Comparison of ENCODE assay signal across 11 cellular contexts in genomic region chr19:5228932-5229777, GRCh38.
DNase-seq lines count a peak whose midpoint lies in the region; ATAC-seq, FAIRE-seq and TF ChIP-seq lines count a peak whose summit lies in the region.
"Had no signal": no experiment of that assay in that cellular context is flagged by ENCODE, and none has a peak within 500 bp of the region (broad histone marks: within the 10 kb centered on the region; RNA-seq: fewer than 3 reads in every experiment).

No MANE protein-coding gene starts in this region.

- no peaks in the 10 kb centered on the region for H3K36me3 Mint-ChIP-seq in activated CD8-positive, alpha-beta T cell treated with anti-CD3 and anti-CD28 coated beads for 36 hours (ENCODE audit: low read depth)
- H3K36me3 Mint-ChIP-seq in activated CD8-positive, alpha-beta T cell treated with anti-CD3 and anti-CD28 coated beads, Interleukin-2, amount 10 ng/mL, durations not matched to agents 7 days and 5 days (ENCODE audit: low read depth), result no peaks in the 10 kb centered on the region
- H3K36me3 Mint-ChIP-seq in T-helper 17 cell (ENCODE audit: low read depth) (no peaks in the 10 kb centered on the region), endothelial cell (ENCODE audit: low read depth, unreplicated experiment) (peaks cover 9% of the 10 kb centered on the region)

- H3K4me1 ChIP-seq in stomach, result peaks cover 0 to 10% (median 7%) of the 10 kb centered on the region in 4 donors
- H3K4me1 ChIP-seq: SJSA1 had no signal

- H3K4me3 Mint-ChIP-seq in activated CD8-positive, alpha-beta T cell treated with anti-CD3 and anti-CD28 coated beads for 36 hours, result peak overlapping the region; percentile 44
- no peak overlapping the region for H3K4me3 Mint-ChIP-seq in activated CD8-positive, alpha-beta T cell treated with anti-CD3 and anti-CD28 coated beads, Interleukin-2, amount 10 ng/mL, durations not matched to agents 7 days and 5 days
- H3K4me3 Mint-ChIP-seq in T-helper 17 cell (peak overlapping the region; percentile 77), endothelial cell (ENCODE audit: unreplicated experiment) (no peak overlapping the region)

- TF ChIP-seq CTCF in activated CD8-positive, alpha-beta T cell treated with anti-CD3 and anti-CD28 coated beads for 36 hours (IDR thresholded peaks at IDR 0.05), result no peak
- TF ChIP-seq CTCF in stomach (IDR thresholded peaks at IDR 0.05) (no peak), endothelial cell (IDR thresholded peaks at IDR 0.05; ENCODE audit: unreplicated experiment) (no peak)

- FAIRE-seq in urothelium cell line (lab: Jason Lieb, UNC), result no peak

- H3K9me3 Mint-ChIP-seq in activated CD8-positive, alpha-beta T cell treated with anti-CD3 and anti-CD28 coated beads for 36 hours, result no peaks in the 10 kb centered on the region
- H3K9me3 Mint-ChIP-seq in activated CD8-positive, alpha-beta T cell treated with anti-CD3 and anti-CD28 coated beads, Interleukin-2, amount 10 ng/mL, durations not matched to agents 7 days and 5 days (ENCODE audit: insufficient read depth), result no peaks in the 10 kb centered on the region
- no peaks in the 10 kb centered on the region for H3K9me3 Mint-ChIP-seq in endothelial cell (ENCODE audit: unreplicated experiment)

- no peak overlapping the region for H3K27ac Mint-ChIP-seq in activated CD8-positive, alpha-beta T cell treated with anti-CD3 and anti-CD28 coated beads for 36 hours
- H3K27ac Mint-ChIP-seq in activated CD8-positive, alpha-beta T cell treated with anti-CD3 and anti-CD28 coated beads, Interleukin-2, amount 10 ng/mL, durations not matched to agents 7 days and 5 days, result no peak overlapping the region
- no peak overlapping the region for H3K27ac Mint-ChIP-seq in T-helper 17 cell
- no peak overlapping the region for H3K27ac Mint-ChIP-seq in endothelial cell (ENCODE audit: unreplicated experiment)

- peak; percentile 37 for ATAC-seq in activated CD8-positive, alpha-beta T cell treated with anti-CD3 and anti-CD28 coated beads for 36 hours
- ATAC-seq in activated CD8-positive, alpha-beta T cell treated with anti-CD3 and anti-CD28 coated beads, Interleukin-2, amount 10 ng/mL, durations not matched to agents 7 days and 5 days, result no peak
- no peak for ATAC-seq in T-helper 17 cell
- peak; percentile 67 for ATAC-seq in left ventricle myocardium superior
- ATAC-seq in GM18520 (IDR thresholded peaks at IDR 0.05; ENCODE audit: unreplicated experiment), result no peak

- peaks cover 17% of the 10 kb centered on the region for H3K27me3 Mint-ChIP-seq in activated CD8-positive, alpha-beta T cell treated with anti-CD3 and anti-CD28 coated beads for 36 hours
- H3K27me3 Mint-ChIP-seq in activated CD8-positive, alpha-beta T cell treated with anti-CD3 and anti-CD28 coated beads, Interleukin-2, amount 10 ng/mL, durations not matched to agents 7 days and 5 days (ENCODE audit: low read depth), result peaks cover 17% of the 10 kb centered on the region
- H3K27me3 Mint-ChIP-seq in T-helper 17 cell (peaks cover 18% of the 10 kb centered on the region), endothelial cell (ENCODE audit: unreplicated experiment) (peaks cover 7% of the 10 kb centered on the region)

- POLR2A ChIA-PET in activated CD8-positive, alpha-beta T cell treated with anti-CD3 and anti-CD28 coated beads for 36 hours (lab: Charles Lee), result no interaction called here
- POLR2A ChIA-PET in activated CD8-positive, alpha-beta T cell treated with anti-CD3 and anti-CD28 coated beads, Interleukin-2, amount 10 ng/mL, durations not matched to agents 7 days and 5 days (lab: Charles Lee), result no interaction called here

- no peak for TF ChIP-seq POLR2A in stomach (IDR thresholded peaks at IDR 0.05)

- TF ChIP-seq EP300 in stomach (IDR thresholded peaks at IDR 0.05), result no peak

- intact Hi-C loops in activated CD8-positive, alpha-beta T cell treated with anti-CD3 and anti-CD28 coated beads for 36 hours (cut with micrococcal nuclease), result no loop called here
- intact Hi-C loops in left ventricle myocardium superior (cut with micrococcal nuclease) (no loop called here), stomach (cut with DNase I; ENCODE audit: low total_unique reads) (no loop called here)

- H3K27me3 ChIP-seq in stomach, result peaks cover 0 to 5% (median 0%) of the 10 kb centered on the region in 3 donors
- H3K27me3 ChIP-seq: SJSA1 had no signal

- peaks cover 7% of the 10 kb centered on the region for H3K4me1 Mint-ChIP-seq in activated CD8-positive, alpha-beta T cell treated with anti-CD3 and anti-CD28 coated beads for 36 hours (ENCODE audit: low read depth)
- peaks cover 3% of the 10 kb centered on the region for H3K4me1 Mint-ChIP-seq in activated CD8-positive, alpha-beta T cell treated with anti-CD3 and anti-CD28 coated beads, Interleukin-2, amount 10 ng/mL, durations not matched to agents 7 days and 5 days (ENCODE audit: low read depth)
- H3K4me1 Mint-ChIP-seq in T-helper 17 cell, result peaks cover 9% of the 10 kb centered on the region
- peaks cover 3% of the 10 kb centered on the region for H3K4me1 Mint-ChIP-seq in endothelial cell (ENCODE audit: unreplicated experiment)

- peak; percentile 19 for DNase-seq in activated CD8-positive, alpha-beta T cell treated with anti-CD3 and anti-CD28 coated beads for 36 hours
- DNase-seq in activated CD8-positive, alpha-beta T cell treated with anti-CD3 and anti-CD28 coated beads, Interleukin-2, amount 10 ng/mL, durations not matched to agents 7 days and 5 days, result no peak
- DNase-seq in T-helper 17 cell (no peak), left ventricle myocardium superior (no peak), stomach (no peak), endothelial cell (ENCODE audit: low spot score) (no peak), urothelium cell line (ENCODE audit: low spot score) (no peak)
- DNase-seq: activated CD4-positive, alpha-beta T cell treated with anti-CD3 and anti-CD28 coated beads, Interleukin-2, amount 50 U/mL, for 1 hour; NCI-H2081 treated with DMSO at 0.1 percent for 48 hours had no signal

- 45 to 60% (median 54%) methylated on average over 26 to 72 of the region's 72 CpGs for WGBS in stomach, 5 donors

- H3K36me3 ChIP-seq in stomach, result peaks cover 0 to 40% (median 27%) of the 10 kb centered on the region in 4 donors

- H3K27ac ChIP-seq in stomach, result no peak overlapping the region
- H3K27ac ChIP-seq: SJSA1 had no signal

- peak overlapping the region in 3 of 4 donors; percentile 25 to 36 (median 30) for H3K4me3 ChIP-seq in stomach
- H3K4me3 ChIP-seq: SJSA1 had no signal

- no peaks in the 10 kb centered on the region for H3K9me3 ChIP-seq in T-helper 17 cell (ENCODE audit: control insufficient read depth, low read length, poor library complexity, severe bottlenecking)
- H3K9me3 ChIP-seq in stomach, result peaks cover 0 to 5% (median 0%) of the 10 kb centered on the region in 4 donors
- H3K9me3 ChIP-seq: SJSA1 had no signal

- CTCF ChIA-PET in activated CD8-positive, alpha-beta T cell treated with anti-CD3 and anti-CD28 coated beads for 36 hours (lab: Charles Lee), result no interaction called here
- CTCF ChIA-PET in activated CD8-positive, alpha-beta T cell treated with anti-CD3 and anti-CD28 coated beads, Interleukin-2, amount 10 ng/mL, durations not matched to agents 7 days and 5 days (lab: Charles Lee), result no interaction called here

Comparison
In these comparisons a context has a peak if more than half of its experiments do, and no peak if none do; other contexts are left out.
1. ATAC-seq: peak in activated CD8-positive, alpha-beta T cell treated with anti-CD3 and anti-CD28 coated beads for 36 hours (single experiment) and left ventricle myocardium superior (single experiment); none in activated CD8-positive, alpha-beta T cell treated with anti-CD3 and anti-CD28 coated beads, Interleukin-2, amount 10 ng/mL, durations not matched to agents 7 days and 5 days (single experiment), T-helper 17 cell (single experiment) and GM18520 (single experiment).
2. H3K4me3 Mint-ChIP-seq: peak in activated CD8-positive, alpha-beta T cell treated with anti-CD3 and anti-CD28 coated beads for 36 hours (single experiment) and T-helper 17 cell (single experiment); none in activated CD8-positive, alpha-beta T cell treated with anti-CD3 and anti-CD28 coated beads, Interleukin-2, amount 10 ng/mL, durations not matched to agents 7 days and 5 days (single experiment) and endothelial cell (single experiment).